14 cellular contexts compared by ENCODE assay signal in the genomic region with DNA sequence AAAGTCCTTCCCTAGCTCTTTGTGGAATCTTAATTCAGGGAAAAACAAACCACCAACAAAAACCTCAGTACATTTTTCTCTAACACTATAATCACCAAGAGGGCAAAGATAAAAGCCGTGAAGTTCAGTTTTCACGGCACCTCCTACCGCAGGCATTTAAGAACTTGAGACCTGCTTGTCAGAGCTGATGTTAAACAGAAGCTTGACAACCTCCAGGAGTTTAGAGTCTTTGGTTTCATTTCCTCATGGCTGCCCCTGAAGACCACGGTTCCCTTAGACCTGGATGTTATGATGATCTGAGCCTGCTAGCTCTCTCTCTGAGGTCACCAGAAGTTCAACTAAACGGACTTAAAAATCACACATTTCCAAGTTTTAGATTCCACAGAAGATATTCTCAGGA.
A peak's percentile ranks its signal among the peaks of the same experiment; 100 is the strongest.
DNase-seq lines count a peak whose midpoint lies in the region; ATAC-seq and TF ChIP-seq lines count a peak whose summit lies in the region.
"Had no signal": no experiment of that assay in that cellular context is flagged by ENCODE, and none has a peak within 500 bp of the region (broad histone marks: within the 10 kb centered on the region; RNA-seq: fewer than 3 reads in every experiment).

No MANE protein-coding gene starts in this region.

- in situ Hi-C loops in GM13977 (cut with MboI; ENCODE audit: low pct_unique_long_range_greater_than_20kb, low sequenced_read_pairs, unreplicated experiment) (no loop called here), KBM-7 (cut with MboI; ENCODE audit: low pct_unique_long_range_greater_than_20kb, low sequenced_read_pairs) (no loop called here)

- no peak for TF ChIP-seq CTCF in GM13977 (IDR thresholded peaks at IDR 0.05; ENCODE audit: extremely low read depth, insufficient read depth, missing control alignments)

- peak; percentile 53 for ATAC-seq in HG02798 (IDR thresholded peaks at IDR 0.05; ENCODE audit: poor library complexity, unreplicated experiment)
- ATAC-seq: activated CD8-positive, alpha-beta memory T cell treated with anti-CD3 and anti-CD28 coated beads, Interleukin-2, amount 10 ng/mL, durations not matched to agents 7 days and 5 days had no signal

- DNase-seq in GM13977 (ENCODE audit: low spot score) (peak; percentile 6), SW480 (ENCODE audit: low spot score) (peak; percentile 3), non-pigmented ciliary epithelial cell (ENCODE audit: low read depth) (peak; percentile 67), GM19238 (ENCODE audit: insufficient read length, low spot score) (no peak), KBM-7 (no peak), HuH-7.5 (ENCODE audit: low spot score) (no peak), foreskin melanocyte (no peak)
- DNase-seq: activated CD8-positive, alpha-beta memory T cell treated with anti-CD3 and anti-CD28 coated beads, Interleukin-2, amount 10 ng/mL, durations not matched to agents 7 days and 5 days; activated naive CD4-positive, alpha-beta T cell treated with anti-CD3 and anti-CD28 coated beads, Interleukin-2, amount 50 U/mL, for 16 hours; GOT3; kidney; NCI-H2107; stimulated activated CD4-positive, alpha-beta T cell treated with anti-CD3 and anti-CD28 coated beads, Interleukin-2, amount 100 ng/mL, for 24 hours had no signal

Comparison
In these comparisons a context has a peak if more than half of its experiments do, and no peak if none do; other contexts are left out.
1. DNase-seq: peak in GM13977 (single experiment), SW480 (single experiment) and non-pigmented ciliary epithelial cell (single experiment); none in GM19238 (single experiment), KBM-7 (single experiment), HuH-7.5 (single experiment) and foreskin melanocyte (single experiment).